Comparison of ENCODE assay signal across 10 cellular contexts in genomic region chr1:2523891-2524609, GRCh38. TPM values are rescaled to one million over a fixed set of nuclear protein-coding genes. Genes with fewer than 3 reads are reported as not detected.
DNase-seq lines count a peak whose midpoint lies in the region; TF ChIP-seq lines count a peak whose summit lies in the region.
"Had no signal": no experiment of that assay in that cellular context is flagged by ENCODE, and none has a peak within 500 bp of the region (broad histone marks: within the 10 kb centered on the region; RNA-seq: fewer than 3 reads in every experiment).

No MANE protein-coding gene starts in this region.

- TF ChIP-seq CTCF in HFF-Myc (IDR thresholded peaks at IDR 0.05; ENCODE audit: low read depth, low read length, missing control alignments) (no peak), coronary artery (IDR thresholded peaks at IDR 0.05) (no peak)

- no peaks in the 10 kb centered on the region for H3K9me3 ChIP-seq in MG63

- no peak overlapping the region for H3K27ac ChIP-seq in coronary artery

- H3K36me3 ChIP-seq in MG63 = peaks cover 11% of the 10 kb centered on the region; the same call in 1 of the 2 replicates

- DNase-seq in HFF-Myc (ENCODE audit: extremely low read depth, low read depth) (no peak), T-helper 22 cell (ENCODE audit: low read depth) (peak; percentile 24), coronary artery (ENCODE audit: low spot score) (no peak), retina (peak; percentile 48), NCI-H1105 treated with DMSO at 0.1 percent for 48 hours (lab: John Stamatoyannopoulos, UW) (no peak), MG63 (no peak), 8988T (no peak), posterior cingulate gyrus (no peak)

- intact Hi-C loops in posterior cingulate gyrus (cut with DNase I) = no loop called here

- peak overlapping the region; percentile 90 for H3K4me3 ChIP-seq in HFF-Myc (replicated peaks; ENCODE audit: low read depth, low read length)
- H3K4me3 ChIP-seq in coronary artery = peak overlapping the region; percentile 93
- H3K4me3 ChIP-seq in MG63 = no peak overlapping the region

- no peaks in the 10 kb centered on the region for H3K27me3 ChIP-seq in MG63

RNA-seq across cellular contexts. Expression of gene PANK4, which starts 2.3 kb away (rescaled TPM):
- 16.6 and 17.3 TPM in 2 replicates for total RNA-seq in MG63 (2014; rRNA removed; shearing (Covaris generic); ENCODE audit: low replicate concordance)

RNA-seq across cellular contexts. Expression of gene HES5, which starts 6.0 kb away (rescaled TPM):
- total RNA-seq in MG63 (2014; rRNA removed; shearing (Covaris generic); ENCODE audit: low replicate concordance) = not detected in 2 replicates
- total RNA-seq: H4, HT1080 had no signal

RNA-seq across cellular contexts. Expression of gene TNFRSF14, which starts 32.1 kb away (rescaled TPM):
- total RNA-seq in MG63 (2014; rRNA removed; shearing (Covaris generic); ENCODE audit: low replicate concordance) = 0.15 and 4.5 TPM in 2 replicates

RNA-seq across cellular contexts. Expression of gene PLCH2, which starts 48.0 kb away (rescaled TPM):
- total RNA-seq in MG63 (2014; rRNA removed; shearing (Covaris generic); ENCODE audit: low replicate concordance) = not detected in 2 replicates

Comparison
In these comparisons a context has a peak if more than half of its experiments do, and no peak if none do; other contexts are left out.
1. DNase-seq: peak in T-helper 22 cell (single experiment) and retina (single experiment); none in HFF-Myc (single experiment), coronary artery (single experiment), NCI-H1105 treated with DMSO at 0.1 percent for 48 hours (single experiment), MG63 (single experiment), 8988T (single experiment) and posterior cingulate gyrus (0 of 10).